Comparison of ENCODE assay signal across 12 cellular contexts in genomic region chr3:111714305-111714704, GRCh38. TPM values are rescaled to one million over a fixed set of nuclear protein-coding genes. Genes with fewer than 3 reads are reported as not detected.
DNase-seq lines count a peak whose midpoint lies in the region; ATAC-seq and TF ChIP-seq lines count a peak whose summit lies in the region.
"Had no signal": no experiment of that assay in that cellular context is flagged by ENCODE, and none has a peak within 500 bp of the region (broad histone marks: within the 10 kb centered on the region; RNA-seq: fewer than 3 reads in every experiment).

No MANE protein-coding gene starts in this region.

- CTCF ChIA-PET in activated CD4-positive, alpha-beta T cell treated with anti-CD3 and anti-CD28 coated beads for 36 hours (lab: Charles Lee), result interaction anchor here (0.6 to 9.2 kb wide), 9 partner anchors 7 to 329 kb away, joined by 3 to 181 read pairs (median 3); no protein-coding TSS in a partner anchor

- no peak for ATAC-seq in activated CD4-positive, alpha-beta T cell treated with anti-CD3 and anti-CD28 coated beads for 36 hours
- ATAC-seq in GM21528 (IDR thresholded peaks at IDR 0.05; ENCODE audit: low FRiP score, unreplicated experiment), result no peak
- ATAC-seq in GM18517 (IDR thresholded peaks at IDR 0.05; ENCODE audit: unreplicated experiment), result no peak
- ATAC-seq: esophagus mucosa had no signal

- POLR2A ChIA-PET in activated CD4-positive, alpha-beta T cell treated with anti-CD3 and anti-CD28 coated beads for 36 hours (lab: Charles Lee), result interaction anchor here (0.6 kb wide), 1 partner anchor 8 kb away, joined by 4 read pairs; no protein-coding TSS in a partner anchor

- no peaks in the 10 kb centered on the region for H3K9me3 ChIP-seq in adipocyte (ENCODE audit: control insufficient read depth, low read length)

- no peak overlapping the region for H3K27ac Mint-ChIP-seq in activated CD4-positive, alpha-beta T cell treated with anti-CD3 and anti-CD28 coated beads for 36 hours
- no peak overlapping the region for H3K27ac Mint-ChIP-seq in nephron progenitor cell
- H3K27ac Mint-ChIP-seq: CD14-positive monocyte had no signal

- H3K4me3 Mint-ChIP-seq in activated CD4-positive, alpha-beta T cell treated with anti-CD3 and anti-CD28 coated beads for 36 hours, result no peak overlapping the region
- H3K4me3 Mint-ChIP-seq in nephron progenitor cell, result no peak overlapping the region
- H3K4me3 Mint-ChIP-seq: CD14-positive monocyte had no signal

- H3K27me3 ChIP-seq in adipocyte (replicated peaks; ENCODE audit: control insufficient read depth, insufficient read depth, low read length), result no peaks in the 10 kb centered on the region

- H3K36me3 Mint-ChIP-seq in activated CD4-positive, alpha-beta T cell treated with anti-CD3 and anti-CD28 coated beads for 36 hours (ENCODE audit: low read depth), result peaks cover 11% of the 10 kb centered on the region
- no peaks in the 10 kb centered on the region for H3K36me3 Mint-ChIP-seq in nephron progenitor cell (ENCODE audit: low read depth)
- H3K36me3 Mint-ChIP-seq: CD14-positive monocyte had no signal

- H3K4me3 ChIP-seq in AG10803 (ENCODE audit: low read length) (no peak overlapping the region), adipocyte (ENCODE audit: low read length) (no peak overlapping the region)

- no peaks in the 10 kb centered on the region for H3K36me3 ChIP-seq in adipocyte (ENCODE audit: control insufficient read depth, insufficient read depth, low read length, severe bottlenecking)

- intact Hi-C loops in activated CD4-positive, alpha-beta T cell treated with anti-CD3 and anti-CD28 coated beads for 36 hours (cut with DNase I, micrococcal nuclease), result no loop called here

- H3K4me1 ChIP-seq in adipocyte (ENCODE audit: control insufficient read depth, insufficient read depth, low read length), result peaks cover 18% of the 10 kb centered on the region

- DNase-seq in AG10803 (ENCODE audit: low read depth), result peak; percentile 46
- peak; percentile 5 to 12 for DNase-seq in Kasumi-1 (lab: John Stamatoyannopoulos, UW)
- DNase-seq in adipocyte (ENCODE audit: low read depth), result peak; percentile 51
- DNase-seq in iPS-NIHi7 (ENCODE audit: extremely low spot score), result peak; percentile 69
- DNase-seq in activated CD4-positive, alpha-beta T cell treated with anti-CD3 and anti-CD28 coated beads for 36 hours, result no peak
- no peak for DNase-seq in nephron progenitor cell
- DNase-seq: activated T-cell treated with anti-CD3 and anti-CD28 coated beads for 4 hours, NCI-H1694 treated with DMSO at 0.1 percent for 48 hours had no signal

- H3K9ac ChIP-seq in adipocyte (ENCODE audit: low read length), result no peak overlapping the region

- H3K9me3 Mint-ChIP-seq in activated CD4-positive, alpha-beta T cell treated with anti-CD3 and anti-CD28 coated beads for 36 hours (ENCODE audit: low read depth), result no peaks in the 10 kb centered on the region
- no peaks in the 10 kb centered on the region for H3K9me3 Mint-ChIP-seq in nephron progenitor cell
- H3K9me3 Mint-ChIP-seq: CD14-positive monocyte had no signal

- TF ChIP-seq CTCF in AG10803 (conservative IDR thresholded peaks at IDR 0.05; ENCODE audit: low read length) (0 out of 2 replicates have a peak, but pooled peaks have one; percentile 8), nephron progenitor cell (IDR thresholded peaks at IDR 0.05) (no peak)

- no peaks in the 10 kb centered on the region for H3K27me3 Mint-ChIP-seq in activated CD4-positive, alpha-beta T cell treated with anti-CD3 and anti-CD28 coated beads for 36 hours
- H3K27me3 Mint-ChIP-seq in nephron progenitor cell (ENCODE audit: low read depth, poor library complexity), result no peaks in the 10 kb centered on the region

- peaks cover 4% of the 10 kb centered on the region for H3K4me1 Mint-ChIP-seq in activated CD4-positive, alpha-beta T cell treated with anti-CD3 and anti-CD28 coated beads for 36 hours
- H3K4me1 Mint-ChIP-seq in nephron progenitor cell, result peaks cover 31% of the 10 kb centered on the region
- H3K4me1 Mint-ChIP-seq: CD14-positive monocyte had no signal

RNA-seq across cellular contexts. Expression of gene PLCXD2, which starts 39.8 kb away (rescaled TPM):
- 1 to 10 TPM; 6.5 to 7.4 TPM for total RNA-seq in activated CD4-positive, alpha-beta T cell treated with anti-CD3 and anti-CD28 coated beads for 36 hours

Comparison
In these comparisons a context has a peak if more than half of its experiments do, and no peak if none do; other contexts are left out.
1. DNase-seq: peak in AG10803 (single experiment), Kasumi-1 (2 of 2), adipocyte (single experiment) and iPS-NIHi7 (single experiment); none in activated CD4-positive, alpha-beta T cell treated with anti-CD3 and anti-CD28 coated beads for 36 hours (single experiment) and nephron progenitor cell (single experiment).